ENCODE assay signal across 2 cellular contexts in genomic region chr1:32231843-32232432, GRCh38.
TF ChIP-seq lines count a peak whose summit lies in the region.

No MANE protein-coding gene starts in this region.

TF ChIP-seq in HEK293, 187 proteins besides CTCF, POLR2A, EP300 and RAD21:
- TF ChIP-seq ZNF140 (tag by site-specific recombination; IDR thresholded peaks at IDR 0.05) (no peak), ZNF600 (tag by site-specific recombination; IDR thresholded peaks at IDR 0.05) (peak; percentile 24; the same call in 1 of the 2 replicates)

TF ChIP-seq in K562, 482 proteins besides CTCF, POLR2A, EP300 and RAD21:
- no peak for TF ChIP-seq ZC3H8 (IDR thresholded peaks at IDR 0.05)
- no peak for TF ChIP-seq TAF9B (IDR thresholded peaks at IDR 0.05; ENCODE audit: partially characterized antibody)
- TF ChIP-seq ILK (tag; IDR thresholded peaks at IDR 0.05; ENCODE audit: borderline replicate concordance, low read depth), result no peak
- TF ChIP-seq RBM14 (IDR thresholded peaks at IDR 0.05; ENCODE audit: borderline replicate concordance, insufficient read depth, low read depth, low read length), result no peak
- no peak for TF ChIP-seq CAMTA2 (CRISPR knock-in tag; conservative IDR thresholded peaks at IDR 0.05)
- 0 out of 2 replicates have a peak, but pooled peaks have one; percentile 2 for TF ChIP-seq NR4A1 (CRISPR knock-in tag; IDR thresholded peaks at IDR 0.05)
- TF ChIP-seq NR4A1 (tag; IDR thresholded peaks at IDR 0.05), result no peak
- 0 out of 2 replicates have a peak, but pooled peaks have one; percentile 5 for TF ChIP-seq THRB (CRISPR knock-in tag; conservative IDR thresholded peaks at IDR 0.05)
- no peak for TF ChIP-seq ZBTB17 (CRISPR knock-in tag; IDR thresholded peaks at IDR 0.05)
- TF ChIP-seq ZNF224 (CRISPR knock-in tag; IDR thresholded peaks at IDR 0.05), result no peak
- TF ChIP-seq GABPA (tag; conservative IDR thresholded peaks at IDR 0.05; ENCODE audit: low read depth), result no peak
- no peak for TF ChIP-seq FOXK2 (conservative IDR thresholded peaks at IDR 0.05 in 1 of 2, IDR thresholded peaks at IDR 0.05 in 1 of 2; ENCODE audit: low read depth in 2 of 2)
- no peak for TF ChIP-seq RFX1 (IDR thresholded peaks at IDR 0.05)
- TF ChIP-seq, protein P1, sequence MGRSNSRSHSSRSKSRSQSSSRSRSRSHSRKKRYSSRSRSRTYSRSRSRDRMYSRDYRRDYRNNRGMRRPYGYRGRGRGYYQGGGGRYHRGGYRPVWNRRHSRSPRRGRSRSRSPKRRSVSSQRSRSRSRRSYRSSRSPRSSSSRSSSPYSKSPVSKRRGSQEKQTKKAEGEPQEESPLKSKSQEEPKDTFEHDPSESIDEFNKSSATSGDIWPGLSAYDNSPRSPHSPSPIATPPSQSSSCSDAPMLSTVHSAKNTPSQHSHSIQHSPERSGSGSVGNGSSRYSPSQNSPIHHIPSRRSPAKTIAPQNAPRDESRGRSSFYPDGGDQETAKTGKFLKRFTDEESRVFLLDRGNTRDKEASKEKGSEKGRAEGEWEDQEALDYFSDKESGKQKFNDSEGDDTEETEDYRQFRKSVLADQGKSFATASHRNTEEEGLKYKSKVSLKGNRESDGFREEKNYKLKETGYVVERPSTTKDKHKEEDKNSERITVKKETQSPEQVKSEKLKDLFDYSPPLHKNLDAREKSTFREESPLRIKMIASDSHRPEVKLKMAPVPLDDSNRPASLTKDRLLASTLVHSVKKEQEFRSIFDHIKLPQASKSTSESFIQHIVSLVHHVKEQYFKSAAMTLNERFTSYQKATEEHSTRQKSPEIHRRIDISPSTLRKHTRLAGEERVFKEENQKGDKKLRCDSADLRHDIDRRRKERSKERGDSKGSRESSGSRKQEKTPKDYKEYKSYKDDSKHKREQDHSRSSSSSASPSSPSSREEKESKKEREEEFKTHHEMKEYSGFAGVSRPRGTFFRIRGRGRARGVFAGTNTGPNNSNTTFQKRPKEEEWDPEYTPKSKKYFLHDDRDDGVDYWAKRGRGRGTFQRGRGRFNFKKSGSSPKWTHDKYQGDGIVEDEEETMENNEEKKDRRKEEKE (IDR thresholded peaks at IDR 0.05; ENCODE audit: borderline replicate concordance in 1 of 2, control insufficient read depth in 1 of 2, low read depth in 2 of 2, low read length in 1 of 2), result no peak
- TF ChIP-seq ZNF324 (CRISPR knock-in tag; IDR thresholded peaks at IDR 0.05), result no peak
- TF ChIP-seq HMG20B (CRISPR knock-in tag; IDR thresholded peaks at IDR 0.05), result no peak
- TF ChIP-seq GABPB2 (CRISPR knock-in tag; conservative IDR thresholded peaks at IDR 0.05), result no peak
- no peak for TF ChIP-seq BCOR (IDR thresholded peaks at IDR 0.05)
- peak; percentile 60; the same call in 1 of the 2 replicates for TF ChIP-seq POLR2AphosphoS5 (IDR thresholded peaks at IDR 0.05; ENCODE audit: control insufficient read depth, insufficient read depth, low read depth, low read length)
- no peak for TF ChIP-seq HDAC8 (tag; IDR thresholded peaks at IDR 0.05)
- no peak for TF ChIP-seq LEF1 (IDR thresholded peaks at IDR 0.05)
- TF ChIP-seq FIP1L1 (IDR thresholded peaks at IDR 0.05; ENCODE audit: low read depth, low read length, poor library complexity, severe bottlenecking), result no peak
- no peak for TF ChIP-seq SIRT6 (IDR thresholded peaks at IDR 0.05; ENCODE audit: low read depth, low read length)
- no peak for TF ChIP-seq CBX3 (IDR thresholded peaks at IDR 0.05; ENCODE audit: borderline replicate concordance in 1 of 2, low read length in 2 of 2)
- TF ChIP-seq CCAR2 (IDR thresholded peaks at IDR 0.05; ENCODE audit: low read depth, low read length), result no peak
- no peak for TF ChIP-seq CBFA2T3 (IDR thresholded peaks at IDR 0.05)
- TF ChIP-seq MED1 (CRISPR knock-in tag; IDR thresholded peaks at IDR 0.05; ENCODE audit: borderline replicate concordance), result no peak
- no peak for TF ChIP-seq DNMT1 (IDR thresholded peaks at IDR 0.05)
- TF ChIP-seq GTF2F1 (IDR thresholded peaks at IDR 0.05; ENCODE audit: low read depth, low read length), result no peak
- TF ChIP-seq ATF7 (IDR thresholded peaks at IDR 0.05), result no peak
- TF ChIP-seq, protein P2, sequence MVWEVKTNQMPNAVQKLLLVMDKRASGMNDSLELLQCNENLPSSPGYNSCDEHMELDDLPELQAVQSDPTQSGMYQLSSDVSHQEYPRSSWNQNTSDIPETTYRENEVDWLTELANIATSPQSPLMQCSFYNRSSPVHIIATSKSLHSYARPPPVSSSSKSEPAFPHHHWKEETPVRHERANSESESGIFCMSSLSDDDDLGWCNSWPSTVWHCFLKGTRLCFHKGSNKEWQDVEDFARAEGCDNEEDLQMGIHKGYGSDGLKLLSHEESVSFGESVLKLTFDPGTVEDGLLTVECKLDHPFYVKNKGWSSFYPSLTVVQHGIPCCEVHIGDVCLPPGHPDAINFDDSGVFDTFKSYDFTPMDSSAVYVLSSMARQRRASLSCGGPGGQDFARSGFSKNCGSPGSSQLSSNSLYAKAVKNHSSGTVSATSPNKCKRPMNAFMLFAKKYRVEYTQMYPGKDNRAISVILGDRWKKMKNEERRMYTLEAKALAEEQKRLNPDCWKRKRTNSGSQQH (CRISPR knock-in tag; IDR thresholded peaks at IDR 0.05), result 0 out of 2 replicates have a peak, but pooled peaks have one; percentile 11
- no peak for TF ChIP-seq ZNF77 (CRISPR knock-in tag; IDR thresholded peaks at IDR 0.05)
- no peak for TF ChIP-seq CREB1 (IDR thresholded peaks at IDR 0.05)
- no peak for TF ChIP-seq CREB1 (CRISPR knock-in tag; IDR thresholded peaks at IDR 0.05)
- no peak for TF ChIP-seq SMARCA4 (IDR thresholded peaks at IDR 0.05)
- TF ChIP-seq RREB1 (CRISPR knock-in tag; IDR thresholded peaks at IDR 0.05), result no peak
- TF ChIP-seq, protein P3, sequence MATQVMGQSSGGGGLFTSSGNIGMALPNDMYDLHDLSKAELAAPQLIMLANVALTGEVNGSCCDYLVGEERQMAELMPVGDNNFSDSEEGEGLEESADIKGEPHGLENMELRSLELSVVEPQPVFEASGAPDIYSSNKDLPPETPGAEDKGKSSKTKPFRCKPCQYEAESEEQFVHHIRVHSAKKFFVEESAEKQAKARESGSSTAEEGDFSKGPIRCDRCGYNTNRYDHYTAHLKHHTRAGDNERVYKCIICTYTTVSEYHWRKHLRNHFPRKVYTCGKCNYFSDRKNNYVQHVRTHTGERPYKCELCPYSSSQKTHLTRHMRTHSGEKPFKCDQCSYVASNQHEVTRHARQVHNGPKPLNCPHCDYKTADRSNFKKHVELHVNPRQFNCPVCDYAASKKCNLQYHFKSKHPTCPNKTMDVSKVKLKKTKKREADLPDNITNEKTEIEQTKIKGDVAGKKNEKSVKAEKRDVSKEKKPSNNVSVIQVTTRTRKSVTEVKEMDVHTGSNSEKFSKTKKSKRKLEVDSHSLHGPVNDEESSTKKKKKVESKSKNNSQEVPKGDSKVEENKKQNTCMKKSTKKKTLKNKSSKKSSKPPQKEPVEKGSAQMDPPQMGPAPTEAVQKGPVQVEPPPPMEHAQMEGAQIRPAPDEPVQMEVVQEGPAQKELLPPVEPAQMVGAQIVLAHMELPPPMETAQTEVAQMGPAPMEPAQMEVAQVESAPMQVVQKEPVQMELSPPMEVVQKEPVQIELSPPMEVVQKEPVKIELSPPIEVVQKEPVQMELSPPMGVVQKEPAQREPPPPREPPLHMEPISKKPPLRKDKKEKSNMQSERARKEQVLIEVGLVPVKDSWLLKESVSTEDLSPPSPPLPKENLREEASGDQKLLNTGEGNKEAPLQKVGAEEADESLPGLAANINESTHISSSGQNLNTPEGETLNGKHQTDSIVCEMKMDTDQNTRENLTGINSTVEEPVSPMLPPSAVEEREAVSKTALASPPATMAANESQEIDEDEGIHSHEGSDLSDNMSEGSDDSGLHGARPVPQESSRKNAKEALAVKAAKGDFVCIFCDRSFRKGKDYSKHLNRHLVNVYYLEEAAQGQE (CRISPR knock-in tag; IDR thresholded peaks at IDR 0.05; ENCODE audit: low read depth), result no peak
- no peak for TF ChIP-seq BRD9 (IDR thresholded peaks at IDR 0.05; ENCODE audit: low read depth, partially characterized antibody)
- TF ChIP-seq POLR2B (IDR thresholded peaks at IDR 0.05; ENCODE audit: low read depth, partially characterized antibody), result peak; percentile 63
- peak; percentile 74 for TF ChIP-seq SUPT5H (IDR thresholded peaks at IDR 0.05)
- no peak for TF ChIP-seq DIDO1 (tag; IDR thresholded peaks at IDR 0.05; ENCODE audit: low read depth)
- TF ChIP-seq CBX8 (IDR thresholded peaks at IDR 0.05; ENCODE audit: borderline replicate concordance, extremely low read depth, low read depth, low read length, poor library complexity, severe bottlenecking), result no peak
- no peak for TF ChIP-seq MTA2 (IDR thresholded peaks at IDR 0.05; ENCODE audit: low read depth)
- peak; percentile 25; the same call in 1 of the 2 replicates for TF ChIP-seq RBFOX2 (IDR thresholded peaks at IDR 0.05; ENCODE audit: low read depth, low read length)
TF ChIP-seq in K562: peak in this region for 7.
